16 cellular contexts compared by ENCODE assay signal in genomic region chr20:48358176-48358575, GRCh38.
DNase-seq lines count a peak whose midpoint lies in the region; ATAC-seq and TF ChIP-seq lines count a peak whose summit lies in the region.
"Had no signal": no experiment of that assay in that cellular context is flagged by ENCODE, and none has a peak within 500 bp of the region (broad histone marks: within the 10 kb centered on the region; RNA-seq: fewer than 3 reads in every experiment).

No MANE protein-coding gene starts in this region.

- H3K18ac ChIP-seq in mesendoderm (ENCODE audit: low read length), result no peak overlapping the region

- H4K20me1 ChIP-seq in BLaER1 treated with 17β-estradiol and CSF1 and Interleukin-3, amounts not matched to agents 10 nM and 100 nM, result no peaks in the 10 kb centered on the region
- H4K20me1 ChIP-seq in OCI-LY3 (ENCODE audit: insufficient read depth, low read length), result no peaks in the 10 kb centered on the region

- peaks cover 7 to 13% (median 10%) of the 10 kb centered on the region in 11 experiments; a peak in 18 of 22 replicates for H3K9me3 ChIP-seq in BLaER1 treated with 17β-estradiol and CSF1 and Interleukin-3, amounts not matched to agents 10 nM and 100 nM (replicated peaks in 1 of 11)
- H3K9me3 ChIP-seq in OCI-LY3 (ENCODE audit: insufficient read depth, low read length), result peaks cover 12% of the 10 kb centered on the region

- no peak overlapping the region for H3K4me3 Mint-ChIP-seq in memory B cell
- no peak overlapping the region for H3K4me3 Mint-ChIP-seq in activated naive CD4-positive, alpha-beta T cell treated with anti-CD3 and anti-CD28 coated beads for 36 hours
- H3K4me3 Mint-ChIP-seq: CD8-positive, alpha-beta memory T cell; H9 had no signal

- H3K79me2 ChIP-seq in OCI-LY3 (ENCODE audit: low read length), result peaks cover 19% of the 10 kb centered on the region
- no peaks in the 10 kb centered on the region for H3K79me2 ChIP-seq in mesendoderm (ENCODE audit: control insufficient read depth, insufficient read depth, low read length)

- no peak overlapping the region for H2BK120ac ChIP-seq in mesendoderm (ENCODE audit: low read depth, low read length)

- no CpG with 5 or more reads among the region's 8 CpGs for WGBS in mesendoderm (ENCODE audit: extremely low coverage, insufficient coverage, low lambda C conversion rate)

- no peak overlapping the region for H3K23ac ChIP-seq in mesendoderm (ENCODE audit: low read length)

- TF ChIP-seq CTCF in OCI-LY3 (IDR thresholded peaks at IDR 0.05; ENCODE audit: low read depth, low read length), result no peak

- no peak overlapping the region for H3K4ac ChIP-seq in mesendoderm (ENCODE audit: low read depth, low read length)

- H3K27me3 ChIP-seq in BLaER1 treated with 17β-estradiol and CSF1 and Interleukin-3, amounts not matched to agents 10 nM and 100 nM, result no peaks in the 10 kb centered on the region
- no peaks in the 10 kb centered on the region for H3K27me3 ChIP-seq in OCI-LY3 (ENCODE audit: low read depth, low read length)
- no peaks in the 10 kb centered on the region for H3K27me3 ChIP-seq in mesendoderm (ENCODE audit: insufficient read depth, low read length, poor library complexity)
- H3K27me3 ChIP-seq: BE2C had no signal

- H3K79me1 ChIP-seq in mesendoderm (ENCODE audit: low read length), result no peaks in the 10 kb centered on the region

- peaks cover 8% of the 10 kb centered on the region for H3K36me3 Mint-ChIP-seq in memory B cell
- H3K36me3 Mint-ChIP-seq in activated naive CD4-positive, alpha-beta T cell treated with anti-CD3 and anti-CD28 coated beads for 36 hours (ENCODE audit: low read depth), result no peaks in the 10 kb centered on the region
- H3K36me3 Mint-ChIP-seq: CD8-positive, alpha-beta memory T cell had no signal

- H2BK15ac ChIP-seq in mesendoderm (replicated peaks; ENCODE audit: low read depth), result no peak overlapping the region

- no peak overlapping the region for H3K27ac ChIP-seq in BLaER1 treated with 17β-estradiol and CSF1 and Interleukin-3, amounts not matched to agents 10 nM and 100 nM
- H3K27ac ChIP-seq in OCI-LY3 (ENCODE audit: low read length) (peak overlapping the region; percentile 96), mesendoderm (ENCODE audit: low read depth, low read length) (no peak overlapping the region)
- H3K27ac ChIP-seq: HL-60 had no signal

- peaks cover 24% of the 10 kb centered on the region for H3K4me1 Mint-ChIP-seq in memory B cell
- no peaks in the 10 kb centered on the region for H3K4me1 Mint-ChIP-seq in activated naive CD4-positive, alpha-beta T cell treated with anti-CD3 and anti-CD28 coated beads for 36 hours (ENCODE audit: low read depth)
- H3K4me1 Mint-ChIP-seq: CD8-positive, alpha-beta memory T cell had no signal

- H3K56ac ChIP-seq in mesendoderm (ENCODE audit: low read length), result no peak overlapping the region

- no peak overlapping the region for H2AFZ ChIP-seq in OCI-LY3 (ENCODE audit: low read depth, low read length)

- CTCF ChIA-PET in activated naive CD4-positive, alpha-beta T cell treated with anti-CD3 and anti-CD28 coated beads for 36 hours (lab: Charles Lee), result no interaction called here

- H3K27me3 Mint-ChIP-seq in memory B cell, result no peaks in the 10 kb centered on the region
- peaks cover 8% of the 10 kb centered on the region for H3K27me3 Mint-ChIP-seq in activated naive CD4-positive, alpha-beta T cell treated with anti-CD3 and anti-CD28 coated beads for 36 hours (ENCODE audit: low read depth)

- no peak overlapping the region for H2BK5ac ChIP-seq in mesendoderm (ENCODE audit: low read length)

- ATAC-seq in memory B cell (ENCODE audit: low read depth) (no peak), HG02870 (IDR thresholded peaks at IDR 0.05; ENCODE audit: unreplicated experiment) (no peak)

- intact Hi-C loops in activated naive CD4-positive, alpha-beta T cell treated with anti-CD3 and anti-CD28 coated beads for 36 hours (cut with micrococcal nuclease), result no loop called here

- H2AK5ac ChIP-seq in mesendoderm (ENCODE audit: low read length), result no peak overlapping the region

- H3K27ac Mint-ChIP-seq in memory B cell, result peak overlapping the region; percentile 97
- H3K27ac Mint-ChIP-seq in activated naive CD4-positive, alpha-beta T cell treated with anti-CD3 and anti-CD28 coated beads for 36 hours, result no peak overlapping the region
- H3K27ac Mint-ChIP-seq: H9 had no signal

- DNase-seq in memory B cell (ENCODE audit: low spot score in 2 of 2), result no peak
- DNase-seq in mesendoderm, result no peak
- DNase-seq in activated CD4-positive, alpha-beta T cell treated with anti-CD3 and anti-CD28 coated beads for 4 hours, result no peak
- DNase-seq in activated naive CD4-positive, alpha-beta T cell treated with anti-CD3 and anti-CD28 coated beads for 36 hours, result no peak
- DNase-seq: BE2C; Caco-2; CD8-positive, alpha-beta memory T cell; DMS53; GF-D8; GOT3; H9; IMR-90 had no signal

- H3K4me1 ChIP-seq in BLaER1 treated with 17β-estradiol and CSF1 and Interleukin-3, amounts not matched to agents 10 nM and 100 nM, result peaks cover 7 to 33% (median 27%) of the 10 kb centered on the region in 10 experiments; a peak in 19 of 20 replicates
- H3K4me1 ChIP-seq in OCI-LY3 (ENCODE audit: low read length) (peaks cover 47% of the 10 kb centered on the region), mesendoderm (ENCODE audit: control insufficient read depth, low read depth, low read length) (no peaks in the 10 kb centered on the region)
- H3K4me1 ChIP-seq: BE2C, Caco-2 had no signal

- no peak overlapping the region for H3K4me3 ChIP-seq in BLaER1 treated with 17β-estradiol and CSF1 and Interleukin-3, amounts not matched to agents 10 nM and 100 nM
- H3K4me3 ChIP-seq in OCI-LY3 (ENCODE audit: low read length), result peak overlapping the region; percentile 41; the same call in 1 of the 2 replicates
- no peak overlapping the region for H3K4me3 ChIP-seq in mesendoderm (ENCODE audit: low read length)

- no peak overlapping the region for H4K8ac ChIP-seq in mesendoderm (ENCODE audit: low read depth, low read length)

- H3K36me3 ChIP-seq in BLaER1 treated with 17β-estradiol and CSF1 and Interleukin-3, amounts not matched to agents 10 nM and 100 nM, result no peaks in the 10 kb centered on the region
- H3K36me3 ChIP-seq in OCI-LY3 (replicated peaks; ENCODE audit: low read depth, low read length) (peaks cover 24% of the 10 kb centered on the region), mesendoderm (ENCODE audit: control insufficient read depth, insufficient read depth, low read length) (no peaks in the 10 kb centered on the region)
- H3K36me3 ChIP-seq: BE2C had no signal

- peak overlapping the region in 8 of 11 experiments; percentile 51 to 87 (median 80); a peak in 16 of 22 replicates for H3K4me2 ChIP-seq in BLaER1 treated with 17β-estradiol and CSF1 and Interleukin-3, amounts not matched to agents 10 nM and 100 nM
- H3K4me2 ChIP-seq in OCI-LY3 (ENCODE audit: low read length) (peak overlapping the region; percentile 61), mesendoderm (ENCODE audit: low read length) (no peak overlapping the region)

- no peak overlapping the region for H3K9ac ChIP-seq in BLaER1 treated with 17β-estradiol and CSF1 and Interleukin-3, amounts not matched to agents 10 nM and 100 nM
- H3K9ac ChIP-seq in OCI-LY3 (ENCODE audit: low read length) (peak overlapping the region; percentile 92; the same call in 1 of the 2 replicates), mesendoderm (ENCODE audit: low read length) (no peak overlapping the region)

- peaks cover 2% of the 10 kb centered on the region for H3K9me3 Mint-ChIP-seq in memory B cell
- H3K9me3 Mint-ChIP-seq in activated naive CD4-positive, alpha-beta T cell treated with anti-CD3 and anti-CD28 coated beads for 36 hours, result peaks cover 4% of the 10 kb centered on the region

- no peak overlapping the region for H4K5ac ChIP-seq in mesendoderm (ENCODE audit: low read length)
